13 cellular contexts compared by ENCODE assay signal in genomic region chr6:110400208-110400607, GRCh38. TPM values are rescaled to one million over a fixed set of nuclear protein-coding genes. Genes with fewer than 3 reads are reported as not detected.
DNase-seq lines count a peak whose midpoint lies in the region; ATAC-seq and TF ChIP-seq lines count a peak whose summit lies in the region.
"Had no signal": no experiment of that assay in that cellular context is flagged by ENCODE, and none has a peak within 500 bp of the region (broad histone marks: within the 10 kb centered on the region; RNA-seq: fewer than 3 reads in every experiment).

No MANE protein-coding gene starts in this region.

- no peak for TF ChIP-seq CTCF in left lung (IDR thresholded peaks at IDR 0.05)
- TF ChIP-seq CTCF in GM20000 (IDR thresholded peaks at IDR 0.05; ENCODE audit: extremely low read depth, missing control alignments), result no peak

- H3K9me3 Mint-ChIP-seq in dendritic cell treated with granulocyte-macrophage colony-stimulating factor and Interleukin-4, amounts not matched to agents 40 ng/mL and 50 ng/mL, for 4 days, result no peaks in the 10 kb centered on the region
- H3K9me3 Mint-ChIP-seq: activated B cell treated with CpG ODN at 0.5 μM for 24 hours; CD4-positive, alpha-beta memory T cell; nephron progenitor cell had no signal

- no peaks in the 10 kb centered on the region for H3K9me3 ChIP-seq in left lung
- H3K9me3 ChIP-seq in stomach smooth muscle (ENCODE audit: control insufficient read depth in 2 of 2, low read length in 2 of 2), result no peaks in the 10 kb centered on the region

- no peak overlapping the region for H3K27ac Mint-ChIP-seq in dendritic cell treated with granulocyte-macrophage colony-stimulating factor and Interleukin-4, amounts not matched to agents 40 ng/mL and 50 ng/mL, for 4 days
- H3K27ac Mint-ChIP-seq: activated B cell treated with CpG ODN at 0.5 μM for 24 hours, nephron progenitor cell had no signal

- H3K4me3 ChIP-seq in H7 (ENCODE audit: insufficient read depth, low read depth, low read length) (no peak overlapping the region), left lung (peak overlapping the region; percentile 16 to 23), stomach smooth muscle (ENCODE audit: low read length in 2 of 2) (peak overlapping the region; percentile 69 to 77)

- intact Hi-C loops in dendritic cell treated with granulocyte-macrophage colony-stimulating factor and Interleukin-4, amounts not matched to agents 40 ng/mL and 50 ng/mL, for 4 days (cut with micrococcal nuclease), result no loop called here
- intact Hi-C loops in left lung (cut with DNase I), result no loop called here

- peak overlapping the region; percentile 66 for H3K4me3 Mint-ChIP-seq in dendritic cell treated with granulocyte-macrophage colony-stimulating factor and Interleukin-4, amounts not matched to agents 40 ng/mL and 50 ng/mL, for 4 days
- H3K4me3 Mint-ChIP-seq: activated B cell treated with CpG ODN at 0.5 μM for 24 hours, nephron progenitor cell had no signal

- no peaks in the 10 kb centered on the region for H3K36me3 Mint-ChIP-seq in dendritic cell treated with granulocyte-macrophage colony-stimulating factor and Interleukin-4, amounts not matched to agents 40 ng/mL and 50 ng/mL, for 4 days (ENCODE audit: low read depth)
- H3K36me3 Mint-ChIP-seq: CD4-positive, alpha-beta memory T cell had no signal

- peak overlapping the region; percentile 31 to 69 for H3K9ac ChIP-seq in stomach smooth muscle (ENCODE audit: low read length in 2 of 2)

- H3K4me1 ChIP-seq in left lung (peaks cover 0 to 8% of the 10 kb centered on the region in 2 donors), stomach smooth muscle (ENCODE audit: control insufficient read depth, insufficient read depth, low read length) (peaks cover 10% of the 10 kb centered on the region)

- DNase-seq in H7, result peak; percentile 35
- no peak for DNase-seq in left lung
- DNase-seq in GM19240 (ENCODE audit: insufficient read length, low spot score), result no peak
- DNase-seq in NCI-H187 (lab: John Stamatoyannopoulos, UW), result no peak
- DNase-seq in GM20000 (ENCODE audit: low spot score), result no peak
- DNase-seq in kidney glomerular epithelial cell (lab: John Stamatoyannopoulos, UW), result no peak
- DNase-seq: activated B cell treated with CpG ODN at 0.5 μM for 24 hours; activated T-cell treated with anti-CD3 and anti-CD28 coated beads for 4 hours; CD4-positive, alpha-beta memory T cell; erythroblast; nephron progenitor cell had no signal

- H3K36me3 ChIP-seq in H7 (replicated peaks; ENCODE audit: control insufficient read depth, insufficient read depth, low read length) (no peaks in the 10 kb centered on the region), left lung (no peaks in the 10 kb centered on the region), stomach smooth muscle (ENCODE audit: control insufficient read depth in 2 of 2, insufficient read depth in 2 of 2, low read length in 2 of 2) (no peaks in the 10 kb centered on the region)

- H3K27ac ChIP-seq in left lung, result no peak overlapping the region
- H3K27ac ChIP-seq in stomach smooth muscle (ENCODE audit: low read length), result no peak overlapping the region

- H3K27me3 ChIP-seq in H7 (ENCODE audit: control insufficient read depth, insufficient read depth, low read length) (no peaks in the 10 kb centered on the region), left lung (peaks cover 0 to 8% of the 10 kb centered on the region in 2 donors), stomach smooth muscle (ENCODE audit: control insufficient read depth in 1 of 2, insufficient read depth in 2 of 2, low read length in 2 of 2) (no peaks in the 10 kb centered on the region)

- no peaks in the 10 kb centered on the region for H3K27me3 Mint-ChIP-seq in dendritic cell treated with granulocyte-macrophage colony-stimulating factor and Interleukin-4, amounts not matched to agents 40 ng/mL and 50 ng/mL, for 4 days

- peaks cover 15% of the 10 kb centered on the region for H3K4me1 Mint-ChIP-seq in dendritic cell treated with granulocyte-macrophage colony-stimulating factor and Interleukin-4, amounts not matched to agents 40 ng/mL and 50 ng/mL, for 4 days (ENCODE audit: low read depth)
- H3K4me1 Mint-ChIP-seq: activated B cell treated with CpG ODN at 0.5 μM for 24 hours had no signal

- no peak for ATAC-seq in left lung

RNA-seq across cellular contexts. Expression of gene DDO, which starts 15.2 kb away (rescaled TPM):
- not detected in 2 replicates for total RNA-seq in H7 (2014; rRNA removed; shearing (Covaris generic))
- total RNA-seq in left lung, result 1 to 10 TPM; 2.3 to 2.4 TPM
- total RNA-seq: activated B cell treated with CpG ODN at 0.5 μM for 24 hours; CD4-positive, alpha-beta memory T cell had no signal

RNA-seq across cellular contexts. Expression of gene METTL24, which starts 42.1 kb away (rescaled TPM):
- total RNA-seq in H7 (2014; rRNA removed; shearing (Covaris generic)), result 0.41 and 0.69 TPM in 2 replicates
- 1 to 10 TPM; 3.3 to 3.6 TPM for total RNA-seq in left lung
- total RNA-seq: activated B cell treated with CpG ODN at 0.5 μM for 24 hours had no signal
